Comparison of ENCODE assay signal across 13 cellular contexts in genomic region chr5:65262590-65263189, GRCh38.
DNase-seq lines count a peak whose midpoint lies in the region; TF ChIP-seq lines count a peak whose summit lies in the region.
"Had no signal": no experiment of that assay in that cellular context is flagged by ENCODE, and none has a peak within 500 bp of the region (broad histone marks: within the 10 kb centered on the region; RNA-seq: fewer than 3 reads in every experiment).

No MANE protein-coding gene starts in this region.

- no peaks in the 10 kb centered on the region for H3K9me3 Mint-ChIP-seq in glutamatergic neuron (ENCODE audit: unreplicated experiment)
- H3K9me3 Mint-ChIP-seq: T-helper 2 cell treated with Interferon-gamma antibody and Interleukin-4, amounts not matched to agents 5 μg/mL and 100 μg/mL, for 36 hours had no signal

- no peak for TF ChIP-seq POLR2A in transverse colon (IDR thresholded peaks at IDR 0.05)

- H2AK5ac ChIP-seq in mesendoderm (ENCODE audit: low read length): no peak overlapping the region

- H3K18ac ChIP-seq in mesendoderm (ENCODE audit: low read length): no peak overlapping the region

- no peak overlapping the region for H2BK120ac ChIP-seq in mesendoderm (ENCODE audit: low read depth, low read length)

- no peaks in the 10 kb centered on the region for H3K4me1 Mint-ChIP-seq in glutamatergic neuron (ENCODE audit: low read depth, unreplicated experiment)

- H3K27me3 Mint-ChIP-seq in glutamatergic neuron (ENCODE audit: unreplicated experiment): peaks cover 3% of the 10 kb centered on the region

- no peak overlapping the region for H3K27ac Mint-ChIP-seq in glutamatergic neuron (ENCODE audit: unreplicated experiment)
- H3K27ac Mint-ChIP-seq: T-helper 2 cell treated with Interferon-gamma antibody and Interleukin-4, amounts not matched to agents 5 μg/mL and 100 μg/mL, for 36 hours had no signal

- no peaks in the 10 kb centered on the region for H3K27me3 ChIP-seq in mesendoderm (ENCODE audit: insufficient read depth, low read length, poor library complexity)
- no peaks in the 10 kb centered on the region for H3K27me3 ChIP-seq in transverse colon
- H3K27me3 ChIP-seq: suprapubic skin had no signal

- no peak overlapping the region for H4K8ac ChIP-seq in mesendoderm (ENCODE audit: low read depth, low read length)

- DNase-seq in AG10803 (ENCODE audit: low read depth): peak; percentile 94
- DNase-seq in LHCN-M2 (ENCODE audit: low read depth): peak; percentile 76
- peak; percentile 94 for DNase-seq in choroid plexus epithelial cell (ENCODE audit: low read depth)
- DNase-seq in mesendoderm: peak; percentile 72
- no peak for DNase-seq in glutamatergic neuron
- DNase-seq in transverse colon: no peak
- no peak for DNase-seq in NCI-H748 (lab: John Stamatoyannopoulos, UW; ENCODE audit: unreplicated experiment)
- no peak for DNase-seq in putamen (ENCODE audit: low spot score)
- DNase-seq: activated naive CD4-positive, alpha-beta T cell; NCI-H1930; stimulated activated CD4-positive, alpha-beta T cell treated with anti-CD3 and anti-CD28 coated beads, Interleukin-12 subunit alpha, Interleukin-12 subunit beta, amount 100 ng/mL, for 4 hours had no signal

- no peak overlapping the region for H3K9ac ChIP-seq in mesendoderm (ENCODE audit: low read length)

- H3K4me2 ChIP-seq in mesendoderm (ENCODE audit: low read length): no peak overlapping the region

- no peaks in the 10 kb centered on the region for H3K36me3 ChIP-seq in mesendoderm (ENCODE audit: control insufficient read depth, insufficient read depth, low read length)
- no peaks in the 10 kb centered on the region for H3K36me3 ChIP-seq in transverse colon
- H3K36me3 ChIP-seq: suprapubic skin had no signal

- H3K9me3 ChIP-seq in transverse colon: no peaks in the 10 kb centered on the region
- H3K9me3 ChIP-seq: suprapubic skin had no signal

- no peak overlapping the region for H4K5ac ChIP-seq in mesendoderm (ENCODE audit: low read length)

- H3K4me3 ChIP-seq in AG10803 (ENCODE audit: low read length) (no peak overlapping the region), choroid plexus epithelial cell (ENCODE audit: low read depth, low read length) (peak overlapping the region; percentile 3), mesendoderm (ENCODE audit: low read length) (no peak overlapping the region), transverse colon (no peak overlapping the region)
- H3K4me3 ChIP-seq: suprapubic skin had no signal

- H3K27ac ChIP-seq in mesendoderm (ENCODE audit: low read depth, low read length) (no peak overlapping the region), transverse colon (no peak overlapping the region)
- H3K27ac ChIP-seq: suprapubic skin had no signal

- H3K36me3 Mint-ChIP-seq in glutamatergic neuron (ENCODE audit: unreplicated experiment): no peaks in the 10 kb centered on the region

- no peak overlapping the region for H3K4me3 Mint-ChIP-seq in glutamatergic neuron (ENCODE audit: unreplicated experiment)
- H3K4me3 Mint-ChIP-seq: T-helper 2 cell treated with Interferon-gamma antibody and Interleukin-4, amounts not matched to agents 5 μg/mL and 100 μg/mL, for 36 hours had no signal

- intact Hi-C loops in transverse colon (cut with DNase I; ENCODE audit: low total_unique reads): no loop called here

- no peak overlapping the region for H3K23ac ChIP-seq in mesendoderm (ENCODE audit: low read length)

- in situ Hi-C loops in transverse colon (cut with MboI; ENCODE audit: low pct_ligation_motif_present in 1 of 4, low pct_unique_long_range_greater_than_20kb in 1 of 4, low sequenced_read_pairs in 3 of 4): no loop called here

- H3K56ac ChIP-seq in mesendoderm (ENCODE audit: low read length): no peak overlapping the region

- TF ChIP-seq CTCF in AG10803 (conservative IDR thresholded peaks at IDR 0.05; ENCODE audit: low read length): no peak
- TF ChIP-seq CTCF in choroid plexus epithelial cell (conservative IDR thresholded peaks at IDR 0.05; ENCODE audit: low read depth, low read length): no peak
- no peak for TF ChIP-seq CTCF in glutamatergic neuron (IDR thresholded peaks at IDR 0.05; ENCODE audit: partially characterized antibody, unreplicated experiment)
- TF ChIP-seq CTCF in transverse colon (IDR thresholded peaks at IDR 0.05): no peak

- peaks cover 3% of the 10 kb centered on the region for H3K4me1 ChIP-seq in mesendoderm (ENCODE audit: control insufficient read depth, low read depth, low read length)
- H3K4me1 ChIP-seq in transverse colon: peaks cover 0 to 6% (median 0%) of the 10 kb centered on the region in 4 donors

- H2BK5ac ChIP-seq in mesendoderm (ENCODE audit: low read length): no peak overlapping the region

- WGBS in mesendoderm (ENCODE audit: extremely low coverage, insufficient coverage, low lambda C conversion rate): no CpG with 5 or more reads among the region's 7 CpGs
- WGBS in transverse colon (ENCODE audit: low coverage in 1 of 2), 2 donors: 49 to 59% methylated on average over 5 to 7 of the region's 7 CpGs

- H3K79me1 ChIP-seq in mesendoderm (ENCODE audit: low read length): no peaks in the 10 kb centered on the region

- no peak overlapping the region for H3K4ac ChIP-seq in mesendoderm (ENCODE audit: low read depth, low read length)

- no peak for TF ChIP-seq EP300 in transverse colon (IDR thresholded peaks at IDR 0.05; ENCODE audit: low read depth)

- H3K79me2 ChIP-seq in mesendoderm (ENCODE audit: control insufficient read depth, insufficient read depth, low read length): no peaks in the 10 kb centered on the region

- no peak overlapping the region for H2BK15ac ChIP-seq in mesendoderm (replicated peaks; ENCODE audit: low read depth)

Comparison
In these comparisons a context has a peak if more than half of its experiments do, and no peak if none do; other contexts are left out.
1. DNase-seq: peak in AG10803 (single experiment), LHCN-M2 (single experiment), choroid plexus epithelial cell (single experiment) and mesendoderm (single experiment); none in glutamatergic neuron (single experiment), transverse colon (single experiment), NCI-H748 (single experiment) and putamen (single experiment).